ENCODE assay signal across 19 cellular contexts in genomic region chr3:39370450-39370849, GRCh38. TPM values are rescaled to one million over a fixed set of nuclear protein-coding genes. Genes with fewer than 3 reads are reported as not detected.
"Had no signal": no experiment of that assay in that cellular context is flagged by ENCODE, and none has a peak within 500 bp of the region (broad histone marks: within the 10 kb centered on the region; RNA-seq: fewer than 3 reads in every experiment).

No MANE protein-coding gene starts in this region.

RNA-seq across cellular contexts. Expression of gene CCR8, which starts 40.9 kb away (rescaled TPM):
- total RNA-seq: hepatocyte, kidney epithelial cell, left cardiac atrium, left colon, left lobe of liver, left ventricle myocardium inferior, left ventricle myocardium superior, liver, lower leg skin, lower lobe of right lung, lung, lung microvascular endothelial cell, mammary epithelial cell, mesenteric fat pad, mesothelial cell of epicardium, mucosa of gallbladder, myocyte had no signal
- polyA plus RNA-seq: hepatocyte; keratinocyte; liver; mammary epithelial cell; naive thymus-derived CD4-positive, alpha-beta T cell had no signal
